ENCODE assay signal across 27 cellular contexts in the genomic region with DNA sequence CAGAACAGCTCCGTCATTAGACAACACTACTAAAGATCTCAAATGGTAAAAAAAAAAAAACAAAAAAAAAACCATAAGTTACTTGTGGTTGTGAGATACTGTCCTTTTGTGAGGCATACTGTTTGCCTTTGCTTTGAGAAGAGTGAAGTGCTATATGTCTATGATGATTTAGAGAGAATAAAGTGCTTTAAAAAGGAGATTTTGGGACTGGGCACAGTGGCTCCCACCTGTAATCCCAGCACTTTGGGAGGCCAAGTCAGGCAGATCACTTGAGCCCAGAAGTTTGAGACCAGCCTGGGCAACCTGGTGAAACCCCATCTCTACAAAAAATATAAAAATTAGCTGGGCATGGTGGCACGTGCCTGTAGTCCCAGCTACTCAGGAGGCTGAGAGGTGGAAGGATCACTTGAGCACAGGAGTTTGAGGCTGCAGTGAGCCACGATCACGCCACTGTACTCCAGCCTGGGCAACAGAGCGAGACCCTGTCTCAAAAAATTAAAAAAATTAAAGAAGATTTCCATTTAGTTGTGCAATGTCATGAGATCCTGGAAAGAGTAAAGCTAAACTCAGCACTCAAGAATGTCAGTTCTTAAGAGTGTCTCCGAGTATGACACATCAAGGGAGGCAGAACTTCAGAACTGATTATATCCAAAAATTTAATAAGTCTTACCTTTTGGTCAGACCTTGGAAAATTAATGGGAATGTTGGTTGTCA.
DNase-seq lines count a peak whose midpoint lies in the region; FAIRE-seq and TF ChIP-seq lines count a peak whose summit lies in the region.
"Had no signal": no experiment of that assay in that cellular context is flagged by ENCODE, and none has a peak within 500 bp of the region (broad histone marks: within the 10 kb centered on the region; RNA-seq: fewer than 3 reads in every experiment).

No MANE protein-coding gene starts in this region.

- TF ChIP-seq CTCF in choroid plexus epithelial cell (conservative IDR thresholded peaks at IDR 0.05; ENCODE audit: low read depth, low read length): no peak

- H3K4me1 ChIP-seq in HUES48 (ENCODE audit: control insufficient read depth, insufficient read depth, low read length) (peaks cover 29% of the 10 kb centered on the region), small intestine (ENCODE audit: control insufficient read depth in 2 of 2, insufficient read depth in 1 of 2, low read depth in 1 of 2, low read length in 1 of 2) (no peaks in the 10 kb centered on the region)
- H3K4me1 ChIP-seq: A549 had no signal

- DNase-seq in AG08396 (ENCODE audit: low spot score): peak; percentile 37
- peak; percentile 22 for DNase-seq in choroid plexus epithelial cell (ENCODE audit: low read depth)
- peak; percentile 43 for DNase-seq in iris pigment epithelial cell (ENCODE audit: low read depth)
- no peak for DNase-seq in NCI-H1417 (lab: John Stamatoyannopoulos, UW)
- no peak for DNase-seq in small intestine
- no peak for DNase-seq in NCI-H146 (lab: John Stamatoyannopoulos, UW)
- no peak for DNase-seq in erythroblast (lab: John Stamatoyannopoulos, UW)
- DNase-seq: activated CD4-positive, alpha-beta T cell treated with anti-CD3 and anti-CD28 coated beads for 4 hours; activated naive CD4-positive, alpha-beta T cell treated with Interleukin-2 at 50 U/mL for 16 hours; activated T-cell treated with anti-CD3 and anti-CD28 coated beads, Interleukin-2, amount 50 U/mL, for 48 hours; glutamatergic neuron; H9; Kasumi-1; left colon; naive B cell; NCI-H1048; NCI-H2029 treated with DMSO at 0.1 percent for 48 hours; NCI-H446; ovary; PC-3; right cardiac atrium; SHP77 treated with DMSO at 0.1 percent for 48 hours had no signal

- no peak overlapping the region for H3K9ac ChIP-seq in HUES48 (ENCODE audit: low read depth, low read length)

- H3K36me3 ChIP-seq in HUES48 (ENCODE audit: control insufficient read depth, insufficient read depth, low read length) (no peaks in the 10 kb centered on the region), small intestine (ENCODE audit: control insufficient read depth in 2 of 2, insufficient read depth in 2 of 2, low read length in 2 of 2) (no peaks in the 10 kb centered on the region)
- H3K36me3 ChIP-seq: ovary had no signal

- no peak for TF ChIP-seq POLR2A in erythroblast (IDR thresholded peaks at IDR 0.05; ENCODE audit: low read length)

- H3K27me3 ChIP-seq in HUES48 (ENCODE audit: control insufficient read depth, insufficient read depth, low read length): no peaks in the 10 kb centered on the region
- H3K27me3 ChIP-seq in small intestine (ENCODE audit: control insufficient read depth in 2 of 2, insufficient read depth in 2 of 2, low read length in 2 of 2): no peaks in the 10 kb centered on the region
- H3K27me3 ChIP-seq: ovary had no signal

- H3K9me3 ChIP-seq in HUES48 (ENCODE audit: control insufficient read depth, insufficient read depth, low read length) (no peaks in the 10 kb centered on the region), small intestine (ENCODE audit: control insufficient read depth, low read depth) (no peaks in the 10 kb centered on the region)
- H3K9me3 ChIP-seq: A549, ovary had no signal

- peak overlapping the region; percentile 6 for H3K27ac ChIP-seq in HUES48 (ENCODE audit: low read depth, low read length)
- no peak overlapping the region for H3K27ac ChIP-seq in small intestine (ENCODE audit: low read depth in 1 of 2, low read length in 1 of 2)
- H3K27ac ChIP-seq: A549, C4-2B, ovary had no signal

- WGBS in small intestine, 3 donors: 69 to 80% (median 71%) methylated on average over 6 of the region's 6 CpGs

- FAIRE-seq in small intestine (lab: Jason Lieb, UNC): no peak
- FAIRE-seq: A549, GM18507, HTR-8/SVneo had no signal

- no peak overlapping the region for H3K4me3 ChIP-seq in HUES48 (ENCODE audit: low read depth, low read length)
- no peak overlapping the region for H3K4me3 ChIP-seq in choroid plexus epithelial cell (ENCODE audit: low read depth, low read length)
- H3K4me3 ChIP-seq in small intestine (ENCODE audit: low read depth in 1 of 2, low read length in 2 of 2): no peak overlapping the region
- H3K4me3 ChIP-seq: A549, ovary had no signal

Comparison
In these comparisons a context has a peak if more than half of its experiments do, and no peak if none do; other contexts are left out.
1. DNase-seq: peak in AG08396 (single experiment), choroid plexus epithelial cell (single experiment) and iris pigment epithelial cell (single experiment); none in NCI-H1417 (0 of 3), small intestine (single experiment), NCI-H146 (single experiment) and erythroblast (0 of 2).